Comparison of ENCODE assay signal across 19 cellular contexts in genomic region chr9:84254972-84255371, GRCh38.
A peak's percentile ranks its signal among the peaks of the same experiment; 100 is the strongest.
DNase-seq lines count a peak whose midpoint lies in the region; ATAC-seq and TF ChIP-seq lines count a peak whose summit lies in the region.
"Had no signal": no experiment of that assay in that cellular context is flagged by ENCODE, and none has a peak within 500 bp of the region (broad histone marks: within the 10 kb centered on the region; RNA-seq: fewer than 3 reads in every experiment).

No MANE protein-coding gene starts in this region.

- H3K27me3 ChIP-seq in right atrium auricular region = no peaks in the 10 kb centered on the region
- no peaks in the 10 kb centered on the region for H3K27me3 ChIP-seq in endocrine pancreas (ENCODE audit: control insufficient read depth, insufficient read depth, low read length)

- H3K27me3 Mint-ChIP-seq in mesothelial cell of epicardium (ENCODE audit: low read depth) = peaks cover 2% of the 10 kb centered on the region
- peaks cover 35% of the 10 kb centered on the region for H3K27me3 Mint-ChIP-seq in activated CD8-positive, alpha-beta T cell treated with anti-CD3 and anti-CD28 coated beads, Interleukin-2, amount 10 ng/mL, durations not matched to agents 7 days and 5 days (ENCODE audit: low read depth)

- H3K36me3 ChIP-seq in right atrium auricular region (no peaks in the 10 kb centered on the region), endocrine pancreas (ENCODE audit: control insufficient read depth, insufficient read depth, low read length) (no peaks in the 10 kb centered on the region)

- intact Hi-C loops in Right ventricle myocardium inferior (cut with DNase I) = no loop called here

- H3K9ac ChIP-seq in endocrine pancreas (ENCODE audit: control insufficient read depth, insufficient read depth, low read length) = no peak overlapping the region

- no peaks in the 10 kb centered on the region for H3K36me3 Mint-ChIP-seq in mesothelial cell of epicardium
- no peaks in the 10 kb centered on the region for H3K36me3 Mint-ChIP-seq in activated CD8-positive, alpha-beta T cell treated with anti-CD3 and anti-CD28 coated beads, Interleukin-2, amount 10 ng/mL, durations not matched to agents 7 days and 5 days (ENCODE audit: low read depth)
- H3K36me3 Mint-ChIP-seq: CD4-positive, CD25-positive, alpha-beta regulatory T cell had no signal

- H3K4me3 Mint-ChIP-seq in mesothelial cell of epicardium = peak overlapping the region; percentile 3
- no peak overlapping the region for H3K4me3 Mint-ChIP-seq in activated CD8-positive, alpha-beta T cell treated with anti-CD3 and anti-CD28 coated beads, Interleukin-2, amount 10 ng/mL, durations not matched to agents 7 days and 5 days
- H3K4me3 Mint-ChIP-seq: activated CD4-positive, alpha-beta T cell treated with anti-CD3 and anti-CD28 coated beads, Interleukin-2, amount 10 ng/mL, durations not matched to agents 24 days and 14 days; CD4-positive, CD25-positive, alpha-beta regulatory T cell; nephron; stimulated activated naive CD8-positive, alpha-beta T cell treated with anti-CD3 and anti-CD28 coated beads, Interleukin-15, Interleukin-2, amounts not matched to agents 100 ng/mL and 50 ng/mL, for 24 hours had no signal

- DNase-seq in Right ventricle myocardium inferior (ENCODE audit: missing footprints) (no peak), right atrium auricular region (ENCODE audit: low spot score) (no peak), mesothelial cell of epicardium (ENCODE audit: low spot score in 2 of 2, unreplicated experiment in 2 of 2) (no peak), ureter (ENCODE audit: low spot score) (peak; percentile 68), midbrain (lab: John Stamatoyannopoulos, UW) (no peak)
- DNase-seq in NK-92 treated with Interleukin-12 subunit alpha and Interleukin-12 subunit beta, amount 100 ng/mL, for 24 hours (lab: John Stamatoyannopoulos, UW) = no peak
- no peak for DNase-seq in activated CD8-positive, alpha-beta T cell treated with anti-CD3 and anti-CD28 coated beads, Interleukin-2, amount 10 ng/mL, durations not matched to agents 7 days and 5 days
- DNase-seq: ACHN; activated CD4-positive, alpha-beta T cell treated with anti-CD3 and anti-CD28 coated beads, Interleukin-2, amount 10 ng/mL, durations not matched to agents 24 days and 14 days; CD4-positive, CD25-positive, alpha-beta regulatory T cell; HCEC 1CT; Karpas-422; NCI-H1436; NCI-H226; OCI-M1; retina had no signal

- H3K4me1 ChIP-seq in right atrium auricular region (no peaks in the 10 kb centered on the region), endocrine pancreas (ENCODE audit: control insufficient read depth, insufficient read depth, low read length) (no peaks in the 10 kb centered on the region)

- POLR2A ChIA-PET in activated CD8-positive, alpha-beta T cell treated with anti-CD3 and anti-CD28 coated beads, Interleukin-2, amount 10 ng/mL, durations not matched to agents 7 days and 5 days (lab: Charles Lee) = no interaction called here

- H3K27ac Mint-ChIP-seq in mesothelial cell of epicardium = peak overlapping the region; percentile 63
- H3K27ac Mint-ChIP-seq in activated CD8-positive, alpha-beta T cell treated with anti-CD3 and anti-CD28 coated beads, Interleukin-2, amount 10 ng/mL, durations not matched to agents 7 days and 5 days = no peak overlapping the region
- H3K27ac Mint-ChIP-seq: activated CD4-positive, alpha-beta T cell treated with anti-CD3 and anti-CD28 coated beads, Interleukin-2, amount 10 ng/mL, durations not matched to agents 24 days and 14 days; CD4-positive, CD25-positive, alpha-beta regulatory T cell; stimulated activated naive CD8-positive, alpha-beta T cell treated with anti-CD3 and anti-CD28 coated beads, Interleukin-15, Interleukin-2, amounts not matched to agents 100 ng/mL and 50 ng/mL, for 24 hours had no signal

- H3K27ac ChIP-seq in right atrium auricular region = no peak overlapping the region

- TF ChIP-seq CTCF in right atrium auricular region (IDR thresholded peaks at IDR 0.05) (no peak), mesothelial cell of epicardium (IDR thresholded peaks at IDR 0.05; ENCODE audit: unreplicated experiment) (no peak)

- H3K9me3 ChIP-seq in right atrium auricular region (no peaks in the 10 kb centered on the region), endocrine pancreas (ENCODE audit: control insufficient read depth, low read length) (no peaks in the 10 kb centered on the region)

- ATAC-seq in Right ventricle myocardium inferior = peak; percentile 68
- no peak for ATAC-seq in activated CD8-positive, alpha-beta T cell treated with anti-CD3 and anti-CD28 coated beads, Interleukin-2, amount 10 ng/mL, durations not matched to agents 7 days and 5 days

- no peaks in the 10 kb centered on the region for H3K9me3 Mint-ChIP-seq in mesothelial cell of epicardium
- H3K9me3 Mint-ChIP-seq in activated CD8-positive, alpha-beta T cell treated with anti-CD3 and anti-CD28 coated beads, Interleukin-2, amount 10 ng/mL, durations not matched to agents 7 days and 5 days (ENCODE audit: insufficient read depth) = no peaks in the 10 kb centered on the region
- H3K9me3 Mint-ChIP-seq: activated CD4-positive, alpha-beta T cell treated with anti-CD3 and anti-CD28 coated beads, Interleukin-2, amount 10 ng/mL, durations not matched to agents 24 days and 14 days; CD4-positive, CD25-positive, alpha-beta regulatory T cell; nephron; stimulated activated naive CD8-positive, alpha-beta T cell treated with anti-CD3 and anti-CD28 coated beads, Interleukin-15, Interleukin-2, amounts not matched to agents 100 ng/mL and 50 ng/mL, for 24 hours had no signal

- H3K4me1 Mint-ChIP-seq in mesothelial cell of epicardium = peaks cover 37% of the 10 kb centered on the region
- no peaks in the 10 kb centered on the region for H3K4me1 Mint-ChIP-seq in activated CD8-positive, alpha-beta T cell treated with anti-CD3 and anti-CD28 coated beads, Interleukin-2, amount 10 ng/mL, durations not matched to agents 7 days and 5 days (ENCODE audit: low read depth)
- H3K4me1 Mint-ChIP-seq: activated CD4-positive, alpha-beta T cell treated with anti-CD3 and anti-CD28 coated beads, Interleukin-2, amount 10 ng/mL, durations not matched to agents 24 days and 14 days; CD4-positive, CD25-positive, alpha-beta regulatory T cell had no signal

- H3K4me3 ChIP-seq in right atrium auricular region (no peak overlapping the region), endocrine pancreas (ENCODE audit: control insufficient read depth, insufficient read depth, low read length) (peak overlapping the region; percentile 49)

- CTCF ChIA-PET in activated CD8-positive, alpha-beta T cell treated with anti-CD3 and anti-CD28 coated beads, Interleukin-2, amount 10 ng/mL, durations not matched to agents 7 days and 5 days (lab: Charles Lee) = interaction anchor here (1.3 to 2.1 kb wide), 2 partner anchors 10 to 318 kb away, joined by 4 to 9 read pairs; no protein-coding TSS in a partner anchor
